Comparison of ENCODE assay signal across 9 cellular contexts in genomic region chr15:83092309-83092976, GRCh38. TPM values are rescaled to one million over a fixed set of nuclear protein-coding genes. Genes with fewer than 3 reads are reported as not detected.
DNase-seq lines count a peak whose midpoint lies in the region; ATAC-seq and TF ChIP-seq lines count a peak whose summit lies in the region.
"Had no signal": no experiment of that assay in that cellular context is flagged by ENCODE, and none has a peak within 500 bp of the region (broad histone marks: within the 10 kb centered on the region; RNA-seq: fewer than 3 reads in every experiment).

No MANE protein-coding gene starts in this region.

- peak; percentile 83 for ATAC-seq in GM19455 (IDR thresholded peaks at IDR 0.05; ENCODE audit: unreplicated experiment)

- H3K27ac ChIP-seq in BLaER1 treated with 17β-estradiol and CSF1 and Interleukin-3, amounts not matched to agents 10 nM and 100 nM = peak overlapping the region; percentile 20 to 72 (median 49); a peak in 19 of 22 replicates

- H3K4me3 ChIP-seq in BLaER1 treated with 17β-estradiol and CSF1 and Interleukin-3, amounts not matched to agents 10 nM and 100 nM = no peak overlapping the region
- H3K4me3 ChIP-seq in Loucy (ENCODE audit: low read length, poor library complexity, severe bottlenecking) = peak overlapping the region; percentile 1
- H3K4me3 ChIP-seq: pancreas had no signal

- peak overlapping the region; percentile 35 for H3K4me3 Mint-ChIP-seq in endothelial cell (ENCODE audit: unreplicated experiment)

- H3K9me3 ChIP-seq in BLaER1 treated with 17β-estradiol and CSF1 and Interleukin-3, amounts not matched to agents 10 nM and 100 nM (replicated peaks in 1 of 11) = peaks cover 0 to 8% (median 5%) of the 10 kb centered on the region in 11 experiments; a peak in 11 of 22 replicates
- H3K9me3 ChIP-seq in Loucy (ENCODE audit: insufficient read depth, low read depth, low read length) = no peaks in the 10 kb centered on the region
- H3K9me3 ChIP-seq: pancreas had no signal

- H3K27ac Mint-ChIP-seq in endothelial cell (ENCODE audit: unreplicated experiment) = peak overlapping the region; percentile 97

- TF ChIP-seq CTCF in Loucy (conservative IDR thresholded peaks at IDR 0.05; ENCODE audit: low read length) (no peak), endothelial cell (IDR thresholded peaks at IDR 0.05; ENCODE audit: unreplicated experiment) (no peak)

- H3K4me1 Mint-ChIP-seq in endothelial cell (ENCODE audit: unreplicated experiment) = peaks cover 29% of the 10 kb centered on the region

- peaks cover 4% of the 10 kb centered on the region for H3K27me3 Mint-ChIP-seq in endothelial cell (ENCODE audit: unreplicated experiment)

- no peaks in the 10 kb centered on the region for H3K9me2 ChIP-seq in Loucy (replicated peaks; ENCODE audit: low read depth, low read length)

- peaks cover 3% of the 10 kb centered on the region for H3K36me3 Mint-ChIP-seq in endothelial cell (ENCODE audit: low read depth, unreplicated experiment)

- H4K20me1 ChIP-seq in BLaER1 treated with 17β-estradiol and CSF1 and Interleukin-3, amounts not matched to agents 10 nM and 100 nM = no peaks in the 10 kb centered on the region
- no peaks in the 10 kb centered on the region for H4K20me1 ChIP-seq in Loucy (ENCODE audit: insufficient read depth, low read length, poor library complexity, severe bottlenecking)

- peak overlapping the region; percentile 40 to 80 (median 58) for H3K4me2 ChIP-seq in BLaER1 treated with 17β-estradiol and CSF1 and Interleukin-3, amounts not matched to agents 10 nM and 100 nM
- H3K4me2 ChIP-seq in Loucy (ENCODE audit: low read depth, low read length, poor library complexity, severe bottlenecking) = peak overlapping the region; percentile 48

- H3K9me3 Mint-ChIP-seq in endothelial cell (ENCODE audit: unreplicated experiment) = no peaks in the 10 kb centered on the region

- H2AFZ ChIP-seq in Loucy (ENCODE audit: low read length) = peak overlapping the region; percentile 57

- H3K9ac ChIP-seq in BLaER1 treated with 17β-estradiol and CSF1 and Interleukin-3, amounts not matched to agents 10 nM and 100 nM = peak overlapping the region in 6 of 11 experiments; percentile 9 to 50 (median 34); a peak in 5 of 22 replicates
- H3K9ac ChIP-seq in Loucy (ENCODE audit: low read depth, low read length, poor library complexity, severe bottlenecking) = no peak overlapping the region

- H3F3A ChIP-seq in Loucy (ENCODE audit: low read depth) = no peaks in the 10 kb centered on the region

- no peaks in the 10 kb centered on the region for H3K36me3 ChIP-seq in BLaER1 treated with 17β-estradiol and CSF1 and Interleukin-3, amounts not matched to agents 10 nM and 100 nM
- no peaks in the 10 kb centered on the region for H3K36me3 ChIP-seq in Loucy (ENCODE audit: insufficient read depth, low read length)
- H3K36me3 ChIP-seq: pancreas had no signal

- peaks cover 9 to 23% (median 13%) of the 10 kb centered on the region in 10 experiments for H3K4me1 ChIP-seq in BLaER1 treated with 17β-estradiol and CSF1 and Interleukin-3, amounts not matched to agents 10 nM and 100 nM
- H3K4me1 ChIP-seq in Loucy (ENCODE audit: insufficient read depth, low read length, poor library complexity, severe bottlenecking) = peaks cover 8% of the 10 kb centered on the region
- H3K4me1 ChIP-seq: pancreas had no signal

- peak; percentile 58 for DNase-seq in endothelial cell (ENCODE audit: low spot score)
- peak; percentile 95 for DNase-seq in pulmonary artery endothelial cell (ENCODE audit: low read depth, low spot score)
- no peak for DNase-seq in activated CD4-positive, alpha-beta T cell treated with anti-CD3 and anti-CD28 coated beads for 48 hours
- DNase-seq in NCI-H526 (lab: John Stamatoyannopoulos, UW) = no peak
- DNase-seq in DMS153 treated with DMSO at 0.1 percent for 48 hours (lab: John Stamatoyannopoulos, UW; ENCODE audit: unreplicated experiment) = no peak
- DNase-seq: pancreas had no signal

- no peaks in the 10 kb centered on the region for H3K79me2 ChIP-seq in Loucy (ENCODE audit: insufficient read depth, low read length)

- no peaks in the 10 kb centered on the region for H3K27me3 ChIP-seq in BLaER1 treated with 17β-estradiol and CSF1 and Interleukin-3, amounts not matched to agents 10 nM and 100 nM
- no peaks in the 10 kb centered on the region for H3K27me3 ChIP-seq in Loucy (ENCODE audit: insufficient read depth, low read length, poor library complexity, severe bottlenecking)
- H3K27me3 ChIP-seq: pancreas had no signal

RNA-seq across cellular contexts. Expression of gene TM6SF1, which starts 15.0 kb away (rescaled TPM):
- total RNA-seq in endothelial cell (ENCODE audit: unreplicated experiment) (6.0 TPM), pulmonary artery endothelial cell (35.1 and 46.6 TPM in 2 replicates)

RNA-seq across cellular contexts. Expression of gene BTBD1, which starts 25.4 kb away (rescaled TPM):
- total RNA-seq in endothelial cell (ENCODE audit: unreplicated experiment) (47.2 TPM), pulmonary artery endothelial cell (115 and 126 TPM in 2 replicates)

Comparison
In these comparisons a context has a peak if more than half of its experiments do, and no peak if none do; other contexts are left out.
1. DNase-seq: peak in endothelial cell (single experiment) and pulmonary artery endothelial cell (single experiment); none in activated CD4-positive, alpha-beta T cell treated with anti-CD3 and anti-CD28 coated beads for 48 hours (single experiment), NCI-H526 (0 of 2) and DMS153 treated with DMSO at 0.1 percent for 48 hours (single experiment).